Comparison of ENCODE assay signal across 14 cellular contexts in the genomic region with DNA sequence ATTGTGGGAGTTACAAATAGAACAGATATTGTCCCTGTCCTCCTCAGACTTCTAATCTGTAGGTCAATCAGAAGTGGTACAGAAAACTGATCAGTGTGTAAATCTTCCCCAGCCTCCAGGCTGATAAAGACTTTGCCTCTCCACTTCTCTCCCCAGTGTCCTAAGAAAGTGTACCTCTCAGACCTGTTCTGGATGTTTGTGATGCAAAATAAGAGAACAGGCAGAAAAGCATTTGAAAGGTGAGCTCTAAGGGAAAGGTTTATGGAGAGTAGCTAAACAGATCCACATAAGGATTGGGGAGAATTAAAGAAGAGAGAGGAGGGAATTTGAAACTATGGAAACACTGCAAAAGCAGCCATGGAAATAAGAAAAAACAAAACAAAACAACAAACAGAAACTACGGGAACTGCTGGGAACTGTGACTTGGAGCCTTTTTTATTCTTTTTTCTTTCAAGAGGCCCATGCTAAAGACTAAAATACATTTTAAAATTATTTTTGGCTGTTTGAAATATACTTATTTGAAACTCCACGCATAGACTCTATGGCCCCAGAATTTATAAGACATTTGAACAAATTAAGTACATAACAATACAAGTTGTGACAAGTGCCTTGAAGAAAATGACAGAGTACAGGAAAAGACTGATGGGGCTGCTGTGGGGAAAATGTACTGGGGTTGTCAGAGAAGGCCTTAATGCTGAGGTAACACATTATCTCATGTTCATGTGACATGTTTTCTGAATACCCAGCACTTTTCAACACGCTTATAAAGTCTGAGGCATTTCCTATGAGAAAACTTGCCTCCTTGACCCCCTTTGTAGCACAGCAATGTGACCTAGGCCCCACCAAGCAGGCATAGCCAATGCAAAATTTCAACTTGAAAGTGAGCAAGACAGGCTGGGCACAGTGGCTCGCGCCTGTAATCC. TPM values are rescaled to one million over a fixed set of nuclear protein-coding genes. Genes with fewer than 3 reads are reported as not detected.
DNase-seq lines count a peak whose midpoint lies in the region; ATAC-seq, FAIRE-seq and TF ChIP-seq lines count a peak whose summit lies in the region.
"Had no signal": no experiment of that assay in that cellular context is flagged by ENCODE, and none has a peak within 500 bp of the region (broad histone marks: within the 10 kb centered on the region; RNA-seq: fewer than 3 reads in every experiment).

No MANE protein-coding gene starts in this region.

- no peak for DNase-seq in activated naive CD8-positive, alpha-beta T cell treated with anti-CD3 and anti-CD28 coated beads for 36 hours
- DNase-seq in bronchial epithelial cell (ENCODE audit: low read depth) (peak; percentile 61), vagina (ENCODE audit: extremely low spot score in 2 of 2) (no peak), kidney tubule cell (ENCODE audit: low spot score) (no peak)
- no peak for DNase-seq in activated CD4-positive, alpha-beta T cell treated with anti-CD3 and anti-CD28 coated beads for 4 hours
- DNase-seq: activated gamma-delta T cell treated with Interleukin-2 at 50 U/mL for 16 hours, colonic mucosa, DMS79, left cardiac atrium, WERI-Rb-1 had no signal

- H3K27me3 Mint-ChIP-seq in activated naive CD8-positive, alpha-beta T cell = no peaks in the 10 kb centered on the region
- no peaks in the 10 kb centered on the region for H3K27me3 Mint-ChIP-seq in activated naive CD8-positive, alpha-beta T cell treated with anti-CD3 and anti-CD28 coated beads for 36 hours

- 85 to 93% methylated on average over 3 of the region's 5 CpGs for WGBS in mesodermal cell (ENCODE audit: insufficient coverage in 2 of 2), 2 experiments

- peaks cover 39% of the 10 kb centered on the region for H3K4me1 Mint-ChIP-seq in activated naive CD8-positive, alpha-beta T cell (ENCODE audit: low read depth)
- peaks cover 39% of the 10 kb centered on the region for H3K4me1 Mint-ChIP-seq in activated naive CD8-positive, alpha-beta T cell treated with anti-CD3 and anti-CD28 coated beads for 36 hours

- H3K36me3 ChIP-seq in bronchial epithelial cell (ENCODE audit: control insufficient read depth, insufficient read depth, low read length) (no peaks in the 10 kb centered on the region), mesodermal cell (ENCODE audit: control insufficient read depth, insufficient read depth, low read length) (no peaks in the 10 kb centered on the region), vagina (no peaks in the 10 kb centered on the region)
- H3K36me3 ChIP-seq: colonic mucosa had no signal

- H3K4me3 ChIP-seq in bronchial epithelial cell (ENCODE audit: low read depth, low read length) (no peak overlapping the region), mesodermal cell (ENCODE audit: extremely low read depth, insufficient read depth, low read length, poor library complexity, severe bottlenecking) (no peak overlapping the region), vagina (no peak overlapping the region)
- H3K4me3 ChIP-seq: colonic mucosa had no signal

- TF ChIP-seq POLR2A in vagina (IDR thresholded peaks at IDR 0.05) = no peak

- intact Hi-C loops in vagina (cut with DNase I) = no loop called here

- H3K9me3 ChIP-seq in mesodermal cell (ENCODE audit: control insufficient read depth, low read length) = no peaks in the 10 kb centered on the region
- H3K9me3 ChIP-seq in vagina = no peaks in the 10 kb centered on the region
- H3K9me3 ChIP-seq: colonic mucosa had no signal

- no peaks in the 10 kb centered on the region for H3K9me3 Mint-ChIP-seq in activated naive CD8-positive, alpha-beta T cell (ENCODE audit: low read depth)
- no peaks in the 10 kb centered on the region for H3K9me3 Mint-ChIP-seq in activated naive CD8-positive, alpha-beta T cell treated with anti-CD3 and anti-CD28 coated beads for 36 hours

- TF ChIP-seq CTCF in bronchial epithelial cell (IDR thresholded peaks at IDR 0.05; ENCODE audit: insufficient read depth, low read length, severe bottlenecking) = no peak
- no peak for TF ChIP-seq CTCF in vagina (IDR thresholded peaks at IDR 0.05)

- H3K4me3 Mint-ChIP-seq in activated naive CD8-positive, alpha-beta T cell = no peak overlapping the region
- H3K4me3 Mint-ChIP-seq in activated naive CD8-positive, alpha-beta T cell treated with anti-CD3 and anti-CD28 coated beads for 36 hours = no peak overlapping the region

- ATAC-seq in HG02885 (IDR thresholded peaks at IDR 0.05; ENCODE audit: poor library complexity, unreplicated experiment) = no peak

- H3K4me1 ChIP-seq in mesodermal cell (ENCODE audit: control insufficient read depth, insufficient read depth, low read length, poor library complexity, severe bottlenecking) (peaks cover 30% of the 10 kb centered on the region), vagina (peaks cover 11% of the 10 kb centered on the region)
- H3K4me1 ChIP-seq: colonic mucosa had no signal

- H3K27me3 ChIP-seq in bronchial epithelial cell (ENCODE audit: control insufficient read depth, insufficient read depth, low read length) = no peaks in the 10 kb centered on the region
- no peaks in the 10 kb centered on the region for H3K27me3 ChIP-seq in vagina
- H3K27me3 ChIP-seq: colonic mucosa had no signal

- H3K27ac ChIP-seq in mesodermal cell (ENCODE audit: low read depth, low read length, severe bottlenecking) (peak overlapping the region; percentile 0), vagina (peak overlapping the region; percentile 41)
- H3K27ac ChIP-seq: colonic mucosa, WERI-Rb-1 had no signal

- H3K27ac Mint-ChIP-seq in activated naive CD8-positive, alpha-beta T cell = peak overlapping the region; percentile 52
- no peak overlapping the region for H3K27ac Mint-ChIP-seq in activated naive CD8-positive, alpha-beta T cell treated with anti-CD3 and anti-CD28 coated beads for 36 hours

- no peak for FAIRE-seq in bronchial epithelial cell (lab: Jason Lieb, UNC)
- FAIRE-seq: frontal cortex had no signal

- peaks cover 8% of the 10 kb centered on the region for H3K36me3 Mint-ChIP-seq in activated naive CD8-positive, alpha-beta T cell
- H3K36me3 Mint-ChIP-seq in activated naive CD8-positive, alpha-beta T cell treated with anti-CD3 and anti-CD28 coated beads for 36 hours = peaks cover 27% of the 10 kb centered on the region

RNA-seq across cellular contexts. Expression of a gene that starts 51.2 kb away (rescaled TPM):
- total RNA-seq in activated naive CD8-positive, alpha-beta T cell treated with anti-CD3 and anti-CD28 coated beads for 36 hours = 10 to 100 TPM; 23.7 to 24.4 TPM
- total RNA-seq in bronchial epithelial cell = 1.6 and 1.8 TPM in 2 replicates
- polyA plus RNA-seq in mesodermal cell (2013, experiment 1 of 2) = 13.0 TPM
- polyA plus RNA-seq in mesodermal cell (2013, experiment 2 of 2) = 12.4 TPM
- 14.0 TPM for total RNA-seq in vagina
